Comparison of ENCODE assay signal across 9 cellular contexts in the genomic region with DNA sequence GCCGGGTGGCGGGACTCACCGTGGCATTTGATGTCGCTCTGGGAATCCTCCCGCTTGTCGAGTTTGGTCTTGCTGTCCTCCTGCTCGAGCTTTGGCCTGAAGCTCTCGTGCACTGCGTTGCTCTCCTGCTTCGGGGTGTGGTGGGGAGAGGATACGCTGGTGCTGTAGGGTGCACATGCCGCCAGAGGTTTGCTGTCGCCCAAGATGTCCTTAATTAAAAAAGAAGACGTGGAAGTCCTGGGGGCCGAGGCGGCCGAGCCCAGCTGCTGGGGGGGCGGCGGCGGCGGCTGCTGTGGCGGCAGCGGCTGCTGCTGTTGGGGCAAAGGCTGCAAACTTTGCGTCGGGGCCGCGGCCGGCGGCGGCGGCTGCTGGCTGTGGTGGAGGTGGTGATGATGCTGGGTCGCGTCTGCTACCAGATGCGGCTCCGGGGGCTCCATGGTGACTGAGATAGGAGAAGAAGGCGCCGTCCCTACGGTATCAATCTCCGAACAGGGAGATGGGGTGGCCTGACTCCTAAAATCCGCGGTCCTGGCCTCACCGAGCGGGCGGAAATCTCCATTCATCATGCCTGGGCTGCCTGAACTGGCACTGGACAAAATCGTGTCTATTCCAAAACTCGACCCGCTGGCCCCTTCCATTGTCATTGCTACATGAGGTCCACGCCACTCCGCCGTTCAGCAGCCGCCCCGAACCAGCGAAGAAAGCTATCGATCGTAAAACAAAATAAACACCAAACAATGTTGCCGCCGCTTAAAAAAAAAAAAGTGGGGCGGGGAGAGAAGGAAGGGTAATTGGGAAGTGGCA. TPM values are rescaled to one million over a fixed set of nuclear protein-coding genes. Genes with fewer than 3 reads are reported as not detected.
DNase-seq lines count a peak whose midpoint lies in the region; ATAC-seq and TF ChIP-seq lines count a peak whose summit lies in the region.
"Had no signal": no experiment of that assay in that cellular context is flagged by ENCODE, and none has a peak within 500 bp of the region (broad histone marks: within the 10 kb centered on the region; RNA-seq: fewer than 3 reads in every experiment).

A gene (minus strand): TSS at position 751 of the 804 bp plus-strand sequence. CDS start 107 bp downstream, at position 644.

- H3K27ac ChIP-seq in thoracic aorta (no peak within 1 kb of the TSS), uterus (no peak within 1 kb of the TSS)
- H3K27ac ChIP-seq: parathyroid adenoma had no signal

- no peak for ATAC-seq in activated T-cell treated with anti-CD3 and anti-CD28 coated beads, Interleukin-2, amount 50 U/mL, for 4 hours
- ATAC-seq in thoracic aorta (ENCODE audit: insufficient number of reproducible peaks, low FRiP score, low read depth), result no peak
- ATAC-seq in HG02678 (IDR thresholded peaks at IDR 0.05; ENCODE audit: unreplicated experiment), result no peak

- peaks cover 20% of the 10 kb centered on the region for H3K9me3 Mint-ChIP-seq in activated T-cell treated with anti-CD3 and anti-CD28 coated beads, Interleukin-2, amount 50 U/mL, for 4 hours
- H3K9me3 Mint-ChIP-seq in activated T-helper 2 cell treated with anti-CD3 and anti-CD28 coated beads, Interferon-gamma antibody, Interleukin-2, Interleukin-4, amounts not matched to agents 10 μg/mL and 5 μg/mL and 100 μg/mL, durations not matched to agents 14 hours and 24 hours and 36 hours, result no peaks in the 10 kb centered on the region
- peaks cover 0 to 15% (median 6%) of the 10 kb centered on the region in 6 donors for H3K9me3 Mint-ChIP-seq in immature natural killer cell

- no peak for TF ChIP-seq POLR2A in uterus (IDR thresholded peaks at IDR 0.05)

- peaks cover 86% of the 10 kb centered on the region for H3K27me3 Mint-ChIP-seq in activated T-cell treated with anti-CD3 and anti-CD28 coated beads, Interleukin-2, amount 50 U/mL, for 4 hours (ENCODE audit: low read depth)
- peaks cover 86% of the 10 kb centered on the region for H3K27me3 Mint-ChIP-seq in activated T-helper 2 cell treated with anti-CD3 and anti-CD28 coated beads, Interferon-gamma antibody, Interleukin-2, Interleukin-4, amounts not matched to agents 10 μg/mL and 5 μg/mL and 100 μg/mL, durations not matched to agents 14 hours and 24 hours and 36 hours (ENCODE audit: low read depth)
- peaks cover 48 to 82% (median 71%) of the 10 kb centered on the region in 3 donors for H3K27me3 Mint-ChIP-seq in immature natural killer cell (ENCODE audit: low read depth in 3 of 3)

- H3K27ac Mint-ChIP-seq in activated T-helper 2 cell treated with anti-CD3 and anti-CD28 coated beads, Interferon-gamma antibody, Interleukin-2, Interleukin-4, amounts not matched to agents 10 μg/mL and 5 μg/mL and 100 μg/mL, durations not matched to agents 14 hours and 24 hours and 36 hours, result peak within 1 kb of the TSS; percentile 65
- peak within 1 kb of the TSS in 1 of 6 donors; percentile 34 for H3K27ac Mint-ChIP-seq in immature natural killer cell

- H3K36me3 ChIP-seq in thoracic aorta (no peaks in the 10 kb centered on the region), uterus (no peaks in the 10 kb centered on the region)

- peak within 1 kb of the TSS; percentile 64 for H3K4me3 ChIP-seq in thoracic aorta
- H3K4me3 ChIP-seq in uterus, result no peak within 1 kb of the TSS

- H3K9me3 ChIP-seq in thoracic aorta (no peaks in the 10 kb centered on the region), uterus (no peaks in the 10 kb centered on the region)

- H3K4me3 Mint-ChIP-seq in activated T-cell treated with anti-CD3 and anti-CD28 coated beads, Interleukin-2, amount 50 U/mL, for 4 hours, result peak within 1 kb of the TSS; percentile 48
- H3K4me3 Mint-ChIP-seq in activated T-helper 2 cell treated with anti-CD3 and anti-CD28 coated beads, Interferon-gamma antibody, Interleukin-2, Interleukin-4, amounts not matched to agents 10 μg/mL and 5 μg/mL and 100 μg/mL, durations not matched to agents 14 hours and 24 hours and 36 hours (ENCODE audit: low read depth), result peak within 1 kb of the TSS; percentile 21
- peak within 1 kb of the TSS; percentile 60 to 74 (median 72) for H3K4me3 Mint-ChIP-seq in immature natural killer cell

- intact Hi-C loops in activated T-helper 2 cell treated with anti-CD3 and anti-CD28 coated beads, Interferon-gamma antibody, Interleukin-2, Interleukin-4, amounts not matched to agents 10 μg/mL and 5 μg/mL and 100 μg/mL, durations not matched to agents 14 hours and 24 hours and 36 hours (cut with micrococcal nuclease), result no loop called here
- intact Hi-C loops in uterus (cut with DNase I; ENCODE audit: low total_unique reads), result no loop called here

- no peaks in the 10 kb centered on the region for H3K36me3 Mint-ChIP-seq in activated T-cell treated with anti-CD3 and anti-CD28 coated beads, Interleukin-2, amount 50 U/mL, for 4 hours (ENCODE audit: insufficient read depth)
- peaks cover 11% of the 10 kb centered on the region for H3K36me3 Mint-ChIP-seq in activated T-helper 2 cell treated with anti-CD3 and anti-CD28 coated beads, Interferon-gamma antibody, Interleukin-2, Interleukin-4, amounts not matched to agents 10 μg/mL and 5 μg/mL and 100 μg/mL, durations not matched to agents 14 hours and 24 hours and 36 hours (ENCODE audit: low read depth)
- peaks cover 0 to 8% (median 0%) of the 10 kb centered on the region in 3 donors for H3K36me3 Mint-ChIP-seq in immature natural killer cell

- peaks cover 26% of the 10 kb centered on the region for H3K4me1 Mint-ChIP-seq in activated T-cell treated with anti-CD3 and anti-CD28 coated beads, Interleukin-2, amount 50 U/mL, for 4 hours (ENCODE audit: low read depth)
- peaks cover 11% of the 10 kb centered on the region for H3K4me1 Mint-ChIP-seq in activated T-helper 2 cell treated with anti-CD3 and anti-CD28 coated beads, Interferon-gamma antibody, Interleukin-2, Interleukin-4, amounts not matched to agents 10 μg/mL and 5 μg/mL and 100 μg/mL, durations not matched to agents 14 hours and 24 hours and 36 hours (ENCODE audit: low read depth)
- peaks cover 22 to 34% of the 10 kb centered on the region in 2 donors for H3K4me1 Mint-ChIP-seq in immature natural killer cell

- TF ChIP-seq CTCF in thoracic aorta (IDR thresholded peaks at IDR 0.05), result no peak
- no peak for TF ChIP-seq CTCF in uterus (IDR thresholded peaks at IDR 0.05)

- H3K4me1 ChIP-seq in thoracic aorta (ENCODE audit: control insufficient read depth in 1 of 2, low read depth in 2 of 2) (peaks cover 11 to 33% of the 10 kb centered on the region in 2 donors), uterus (peaks cover 0 to 13% of the 10 kb centered on the region in 2 donors)
- H3K4me1 ChIP-seq: parathyroid adenoma had no signal

- peaks cover 70% of the 10 kb centered on the region for H3K27me3 ChIP-seq in thoracic aorta (replicated peaks; ENCODE audit: insufficient read depth)
- H3K27me3 ChIP-seq in uterus, result peaks cover 24 to 92% of the 10 kb centered on the region in 2 donors

- no peak for DNase-seq in activated T-cell treated with anti-CD3 and anti-CD28 coated beads, Interleukin-2, amount 50 U/mL, for 4 hours
- no peak for DNase-seq in activated T-cell treated with anti-CD3 and anti-CD28 coated beads, Interleukin-2, amount 50 U/mL, for 1 hour
- DNase-seq in activated T-helper 2 cell treated with anti-CD3 and anti-CD28 coated beads, Interferon-gamma antibody, Interleukin-2, Interleukin-4, amounts not matched to agents 10 μg/mL and 5 μg/mL and 100 μg/mL, durations not matched to agents 14 hours and 24 hours and 36 hours (ENCODE audit: low spot score), result no peak
- DNase-seq in immature natural killer cell (no peak), thoracic aorta (ENCODE audit: low spot score) (no peak), uterus (no peak)
- no peak for DNase-seq in stimulated activated CD4-positive, alpha-beta T cell treated with anti-CD3 and anti-CD28 coated beads, Interleukin-4, amount 100 ng/mL, for 24 hours

RNA-seq across cellular contexts. Expression of the gene that starts here (rescaled TPM):
- not detected for total RNA-seq in activated T-cell treated with anti-CD3 and anti-CD28 coated beads, Interleukin-2, amount 50 U/mL, for 4 hours
- total RNA-seq in activated T-helper 2 cell treated with anti-CD3 and anti-CD28 coated beads, Interferon-gamma antibody, Interleukin-2, Interleukin-4, amounts not matched to agents 10 μg/mL and 5 μg/mL and 100 μg/mL, durations not matched to agents 14 hours and 24 hours and 36 hours, result not detected in 2 replicates
- not detected for polyA plus RNA-seq in immature natural killer cell
- not detected for total RNA-seq in thoracic aorta
- not detected for total RNA-seq in uterus

Comparison
In these comparisons a context has a peak if more than half of its experiments do, and no peak if none do; other contexts are left out.
1. H3K4me3 Mint-ChIP-seq: peak in every context shown above with its lines; median percentile 72 in immature natural killer cell; 48 in activated T-cell treated with anti-CD3 and anti-CD28 coated beads, Interleukin-2, amount 50 U/mL, for 4 hours; 21 in activated T-helper 2 cell treated with anti-CD3 and anti-CD28 coated beads, Interferon-gamma antibody, Interleukin-2, Interleukin-4, amounts not matched to agents 10 μg/mL and 5 μg/mL and 100 μg/mL, durations not matched to agents 14 hours and 24 hours and 36 hours.